10 cellular contexts compared by ENCODE assay signal in the genomic region with DNA sequence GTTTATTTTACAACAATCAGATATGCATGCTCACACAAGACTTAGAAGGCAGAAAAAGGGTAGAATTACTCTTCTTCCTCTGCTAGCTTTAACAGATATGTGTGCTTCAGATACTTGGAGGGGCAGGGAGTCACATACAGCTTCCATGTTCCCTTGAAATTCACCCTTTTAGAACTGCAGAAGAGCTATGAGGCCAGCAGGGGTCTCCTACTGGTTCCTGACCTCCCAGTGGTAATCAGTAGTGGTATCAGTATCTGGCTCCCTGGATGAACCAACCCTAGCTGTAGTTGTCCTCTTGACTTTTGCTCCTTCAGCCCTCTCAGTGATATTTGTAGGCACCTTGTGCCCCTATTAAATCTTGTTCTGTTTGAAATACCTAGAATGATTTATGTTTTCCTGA.
DNase-seq lines count a peak whose midpoint lies in the region; TF ChIP-seq lines count a peak whose summit lies in the region.
"Had no signal": no experiment of that assay in that cellular context is flagged by ENCODE, and none has a peak within 500 bp of the region (broad histone marks: within the 10 kb centered on the region; RNA-seq: fewer than 3 reads in every experiment).

No MANE protein-coding gene starts in this region.

- TF ChIP-seq CTCF in brain microvascular endothelial cell (IDR thresholded peaks at IDR 0.05; ENCODE audit: low read depth, low read length, missing control alignments) (peak; percentile 67), colonic mucosa (IDR thresholded peaks at IDR 0.05) (no peak)

- no peaks in the 10 kb centered on the region for H3K36me3 ChIP-seq in brain microvascular endothelial cell (replicated peaks)
- H3K36me3 ChIP-seq in colonic mucosa = no peaks in the 10 kb centered on the region

- no peak overlapping the region for H3K9ac ChIP-seq in colonic mucosa (ENCODE audit: low read depth in 2 of 2, low read length in 2 of 2)

- H3K4me3 ChIP-seq in brain microvascular endothelial cell (ENCODE audit: low read depth, low read length) = no peak overlapping the region
- no peak overlapping the region for H3K4me3 ChIP-seq in colonic mucosa

- H3K36me3 Mint-ChIP-seq in activated naive CD8-positive, alpha-beta T cell treated with anti-CD3 and anti-CD28 coated beads for 36 hours = no peaks in the 10 kb centered on the region

- no peak overlapping the region for H3K4me3 Mint-ChIP-seq in activated naive CD8-positive, alpha-beta T cell treated with anti-CD3 and anti-CD28 coated beads for 36 hours
- H3K4me3 Mint-ChIP-seq: B cell had no signal

- peak; percentile 53 for DNase-seq in NCI-H82 (lab: John Stamatoyannopoulos, UW)
- no peak for DNase-seq in NCI-H82 treated with DMSO at 0.1 percent for 48 hours (lab: John Stamatoyannopoulos, UW; ENCODE audit: unreplicated experiment)
- peak; percentile 28 for DNase-seq in LHCN-M2 (ENCODE audit: low read depth)
- peak; percentile 9 for DNase-seq in brain microvascular endothelial cell
- peak; percentile 22 for DNase-seq in renal cortical epithelial cell (ENCODE audit: low read depth)
- DNase-seq in central memory CD4-positive, alpha-beta T cell = no peak
- no peak for DNase-seq in activated naive CD8-positive, alpha-beta T cell treated with anti-CD3 and anti-CD28 coated beads for 36 hours
- DNase-seq in colonic mucosa = no peak
- DNase-seq: amniotic stem cell had no signal

- intact Hi-C loops in colonic mucosa (cut with DNase I) = no loop called here

- H3K9me3 ChIP-seq in colonic mucosa = no peaks in the 10 kb centered on the region

- no peak overlapping the region for H3K27ac ChIP-seq in brain microvascular endothelial cell
- no peak overlapping the region for H3K27ac ChIP-seq in colonic mucosa

- no peak overlapping the region for H3K27ac Mint-ChIP-seq in activated naive CD8-positive, alpha-beta T cell treated with anti-CD3 and anti-CD28 coated beads for 36 hours
- H3K27ac Mint-ChIP-seq: B cell had no signal

- H3K27me3 ChIP-seq in brain microvascular endothelial cell (replicated peaks) (no peaks in the 10 kb centered on the region), colonic mucosa (no peaks in the 10 kb centered on the region)

- H3K4me1 Mint-ChIP-seq in activated naive CD8-positive, alpha-beta T cell treated with anti-CD3 and anti-CD28 coated beads for 36 hours = no peaks in the 10 kb centered on the region
- H3K4me1 Mint-ChIP-seq: B cell had no signal

- peaks cover 14% of the 10 kb centered on the region for H3K9me3 Mint-ChIP-seq in activated naive CD8-positive, alpha-beta T cell treated with anti-CD3 and anti-CD28 coated beads for 36 hours

- in situ Hi-C loops in brain microvascular endothelial cell (cut with HindIII; ENCODE audit: low pct_ligation_motif_present, low sequenced_read_pairs) = no loop called here

- peaks cover 13% of the 10 kb centered on the region for H3K27me3 Mint-ChIP-seq in activated naive CD8-positive, alpha-beta T cell treated with anti-CD3 and anti-CD28 coated beads for 36 hours

- H3K4me1 ChIP-seq in colonic mucosa = no peaks in the 10 kb centered on the region

Comparison
In these comparisons a context has a peak if more than half of its experiments do, and no peak if none do; other contexts are left out.
1. DNase-seq: peak in NCI-H82 (single experiment), LHCN-M2 (single experiment), brain microvascular endothelial cell (single experiment) and renal cortical epithelial cell (single experiment); none in NCI-H82 treated with DMSO at 0.1 percent for 48 hours (single experiment), central memory CD4-positive, alpha-beta T cell (single experiment), activated naive CD8-positive, alpha-beta T cell treated with anti-CD3 and anti-CD28 coated beads for 36 hours (single experiment) and colonic mucosa (single experiment).